13 cellular contexts compared by ENCODE assay signal in the genomic region with DNA sequence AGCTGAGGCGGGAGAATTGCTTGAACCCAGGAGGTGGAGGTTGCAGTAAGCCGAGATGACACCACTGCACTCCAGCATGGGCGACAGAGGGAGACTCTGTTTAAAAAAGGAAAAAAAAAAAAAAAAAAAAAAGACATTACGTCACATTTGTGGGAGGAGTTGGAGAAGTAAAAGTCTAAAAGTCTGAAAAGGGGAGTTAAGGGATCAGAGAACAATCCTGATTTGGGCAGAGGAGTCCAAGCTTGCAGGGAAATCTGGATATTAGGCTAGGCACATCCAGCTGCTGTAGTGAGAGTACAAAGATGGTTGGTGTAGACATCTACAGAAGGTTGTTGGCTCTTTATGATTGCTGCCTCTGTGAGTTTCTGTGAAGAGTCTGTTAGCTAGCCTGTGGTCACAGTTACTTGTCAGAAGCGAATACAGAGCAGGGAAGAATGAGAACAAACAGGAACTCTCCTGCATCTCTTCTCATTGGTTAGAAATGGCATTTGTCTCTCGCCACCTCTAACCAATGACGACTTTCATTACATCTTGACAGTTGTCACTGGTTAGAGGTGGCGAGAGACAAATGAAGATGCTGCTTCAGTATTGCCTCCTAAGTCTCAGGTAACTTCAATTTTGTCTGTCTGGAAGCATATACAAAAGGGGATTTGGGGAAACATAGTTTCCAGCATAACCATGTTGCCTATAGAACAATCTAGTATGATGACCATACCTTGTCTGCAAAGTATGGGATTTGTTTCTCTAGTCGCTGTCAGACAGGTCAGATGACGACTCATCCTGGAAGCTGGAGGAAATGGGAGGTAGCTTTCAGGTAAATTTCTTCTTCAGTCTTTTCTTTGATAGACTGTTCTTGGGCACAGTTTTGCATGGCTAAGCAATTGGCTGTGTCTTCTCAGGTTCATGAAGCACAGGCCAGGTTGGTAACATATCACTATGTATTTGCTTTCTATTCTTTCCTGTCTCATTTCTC. TPM values are rescaled to one million over a fixed set of nuclear protein-coding genes. Genes with fewer than 3 reads are reported as not detected.
A peak's percentile ranks its signal among the peaks of the same experiment; 100 is the strongest.
DNase-seq lines count a peak whose midpoint lies in the region; ATAC-seq, FAIRE-seq and TF ChIP-seq lines count a peak whose summit lies in the region.
"Had no signal": no experiment of that assay in that cellular context is flagged by ENCODE, and none has a peak within 500 bp of the region (broad histone marks: within the 10 kb centered on the region; RNA-seq: fewer than 3 reads in every experiment).

No MANE protein-coding gene starts in this region.

- no peaks in the 10 kb centered on the region for H3K27me3 ChIP-seq in breast epithelium
- H3K27me3 ChIP-seq: gastroesophageal sphincter, uterus had no signal

- no peaks in the 10 kb centered on the region for H3K9me3 Mint-ChIP-seq in MCF 10A (ENCODE audit: unreplicated experiment)
- no peaks in the 10 kb centered on the region for H3K9me3 Mint-ChIP-seq in activated T-helper 2 cell treated with anti-CD3 and anti-CD28 coated beads, Interferon-gamma antibody, Interleukin-2, Interleukin-4, amounts not matched to agents 10 μg/mL and 5 μg/mL and 100 μg/mL, durations not matched to agents 14 hours and 24 hours and 36 hours

- no peak overlapping the region for H3K27ac ChIP-seq in breast epithelium
- H3K27ac ChIP-seq: gastroesophageal sphincter, uterus had no signal

- H3K36me3 Mint-ChIP-seq in MCF 10A (ENCODE audit: insufficient read depth, unreplicated experiment) = no peaks in the 10 kb centered on the region
- no peaks in the 10 kb centered on the region for H3K36me3 Mint-ChIP-seq in activated T-helper 2 cell treated with anti-CD3 and anti-CD28 coated beads, Interferon-gamma antibody, Interleukin-2, Interleukin-4, amounts not matched to agents 10 μg/mL and 5 μg/mL and 100 μg/mL, durations not matched to agents 14 hours and 24 hours and 36 hours (ENCODE audit: low read depth)

- no peak for FAIRE-seq in urothelium cell line (lab: Jason Lieb, UNC)

- DNase-seq in MCF 10A (ENCODE audit: unreplicated experiment) (peak; percentile 20), breast epithelium (ENCODE audit: low spot score in 2 of 2) (no peak), KBM-7 (peak; percentile 51), pons (ENCODE audit: low spot score) (peak; percentile 61), urothelium cell line (ENCODE audit: low spot score) (no peak)
- DNase-seq in activated T-helper 2 cell treated with anti-CD3 and anti-CD28 coated beads, Interferon-gamma antibody, Interleukin-2, Interleukin-4, amounts not matched to agents 10 μg/mL and 5 μg/mL and 100 μg/mL, durations not matched to agents 14 hours and 24 hours and 36 hours (ENCODE audit: low spot score) = peak; percentile 10
- DNase-seq: NCI-H1436 treated with DMSO at 0.1 percent for 48 hours; NK-92 treated with Interleukin-12 subunit alpha and Interleukin-12 subunit beta, amount 100 ng/mL, for 24 hours; stimulated activated CD4-positive, alpha-beta T cell treated with anti-CD3 and anti-CD28 coated beads, Interleukin-12 subunit alpha, Interleukin-12 subunit beta, amount 100 ng/mL, for 4 hours; uterus had no signal

- no peak overlapping the region for H3K27ac Mint-ChIP-seq in MCF 10A (ENCODE audit: low read depth, unreplicated experiment)
- peak overlapping the region; percentile 44 for H3K27ac Mint-ChIP-seq in activated T-helper 2 cell treated with anti-CD3 and anti-CD28 coated beads, Interferon-gamma antibody, Interleukin-2, Interleukin-4, amounts not matched to agents 10 μg/mL and 5 μg/mL and 100 μg/mL, durations not matched to agents 14 hours and 24 hours and 36 hours

- POLR2A ChIA-PET in MCF 10A (lab: Yijun Ruan, JAX) = interaction anchor here (0.6 to 1.3 kb wide), 3 partner anchors 38 to 212 kb away, joined by 3 read pairs; no protein-coding TSS in a partner anchor

- no peak for TF ChIP-seq POLR2A in breast epithelium (IDR thresholded peaks at IDR 0.05)

- no peaks in the 10 kb centered on the region for H3K9me3 ChIP-seq in breast epithelium
- H3K9me3 ChIP-seq: gastroesophageal sphincter, uterus had no signal

- no peaks in the 10 kb centered on the region for H3K36me3 ChIP-seq in breast epithelium
- H3K36me3 ChIP-seq: gastroesophageal sphincter, uterus had no signal

- H3K27me3 Mint-ChIP-seq in MCF 10A (ENCODE audit: insufficient read depth, unreplicated experiment) = no peaks in the 10 kb centered on the region
- H3K27me3 Mint-ChIP-seq in activated T-helper 2 cell treated with anti-CD3 and anti-CD28 coated beads, Interferon-gamma antibody, Interleukin-2, Interleukin-4, amounts not matched to agents 10 μg/mL and 5 μg/mL and 100 μg/mL, durations not matched to agents 14 hours and 24 hours and 36 hours (ENCODE audit: low read depth) = peaks cover 39% of the 10 kb centered on the region

- in situ Hi-C loops in KBM-7 (cut with MboI; ENCODE audit: low pct_unique_long_range_greater_than_20kb, low sequenced_read_pairs) = no loop called here

- H3K4me1 ChIP-seq in breast epithelium = no peaks in the 10 kb centered on the region
- H3K4me1 ChIP-seq: uterus had no signal

- H3K4me3 ChIP-seq in breast epithelium = no peak overlapping the region
- H3K4me3 ChIP-seq: gastroesophageal sphincter, uterus had no signal

- CTCF ChIA-PET in MCF 10A (lab: Yijun Ruan, JAX) = interaction anchor here (0.6 to 2.4 kb wide), 4 partner anchors 58 to 223 kb away, joined by 3 to 8 read pairs (median 6); no protein-coding TSS in a partner anchor

- intact Hi-C loops in MCF 10A (cut with micrococcal nuclease) = loop anchor here (5.0 to 10.0 kb wide), 3 partner anchors 59 to 144 kb away; no protein-coding TSS in a partner anchor
- intact Hi-C loops in breast epithelium (cut with DNase I; ENCODE audit: low total_unique reads) = no loop called here
- intact Hi-C loops in activated T-helper 2 cell treated with anti-CD3 and anti-CD28 coated beads, Interferon-gamma antibody, Interleukin-2, Interleukin-4, amounts not matched to agents 10 μg/mL and 5 μg/mL and 100 μg/mL, durations not matched to agents 14 hours and 24 hours and 36 hours (cut with micrococcal nuclease) = loop anchor here (10.0 kb wide), 1 partner anchor 224 kb away; no protein-coding TSS in a partner anchor

- TF ChIP-seq CTCF in MCF 10A (IDR thresholded peaks at IDR 0.05; ENCODE audit: unreplicated experiment) = no peak
- TF ChIP-seq CTCF in breast epithelium (IDR thresholded peaks at IDR 0.05) = no peak

- BruUV-seq in MCF 10A (replicated peaks; lab: Mats Ljungman, UMichigan) = no TSS peak

- H3K4me1 Mint-ChIP-seq in MCF 10A (ENCODE audit: insufficient read depth, unreplicated experiment) = peaks cover 5% of the 10 kb centered on the region
- peaks cover 11% of the 10 kb centered on the region for H3K4me1 Mint-ChIP-seq in activated T-helper 2 cell treated with anti-CD3 and anti-CD28 coated beads, Interferon-gamma antibody, Interleukin-2, Interleukin-4, amounts not matched to agents 10 μg/mL and 5 μg/mL and 100 μg/mL, durations not matched to agents 14 hours and 24 hours and 36 hours (ENCODE audit: low read depth)

- ATAC-seq in GM19395 (IDR thresholded peaks at IDR 0.05; ENCODE audit: unreplicated experiment) = no peak
- ATAC-seq in HG03460 (IDR thresholded peaks at IDR 0.05; ENCODE audit: unreplicated experiment) = no peak
- ATAC-seq: gastroesophageal sphincter had no signal

- H3K4me3 Mint-ChIP-seq in MCF 10A (ENCODE audit: unreplicated experiment) = no peak overlapping the region
- peak overlapping the region; percentile 9 for H3K4me3 Mint-ChIP-seq in activated T-helper 2 cell treated with anti-CD3 and anti-CD28 coated beads, Interferon-gamma antibody, Interleukin-2, Interleukin-4, amounts not matched to agents 10 μg/mL and 5 μg/mL and 100 μg/mL, durations not matched to agents 14 hours and 24 hours and 36 hours (ENCODE audit: low read depth)

RNA-seq across cellular contexts. Expression of a gene that starts 3.1 kb away (rescaled TPM):
- total RNA-seq in MCF 10A (2022) = 26.2 and 43.1 TPM in 2 replicates
- 1 to 10 TPM; 1.3 to 4.8 (median 1.8) TPM for total RNA-seq in breast epithelium
- 1.8 and 2.3 TPM in 2 replicates for total RNA-seq in activated T-helper 2 cell treated with anti-CD3 and anti-CD28 coated beads, Interferon-gamma antibody, Interleukin-2, Interleukin-4, amounts not matched to agents 10 μg/mL and 5 μg/mL and 100 μg/mL, durations not matched to agents 14 hours and 24 hours and 36 hours

Comparison
In these comparisons a context has a peak if more than half of its experiments do, and no peak if none do; other contexts are left out.
1. DNase-seq: peak in MCF 10A (single experiment), KBM-7 (single experiment), activated T-helper 2 cell treated with anti-CD3 and anti-CD28 coated beads, Interferon-gamma antibody, Interleukin-2, Interleukin-4, amounts not matched to agents 10 μg/mL and 5 μg/mL and 100 μg/mL, durations not matched to agents 14 hours and 24 hours and 36 hours (single experiment) and pons (single experiment); none in breast epithelium (0 of 2) and urothelium cell line (single experiment).